ENCODE assay signal across 9 cellular contexts in genomic region chr2:190637331-190637734, GRCh38. TPM values are rescaled to one million over a fixed set of nuclear protein-coding genes. Genes with fewer than 3 reads are reported as not detected.
DNase-seq lines count a peak whose midpoint lies in the region; ATAC-seq and TF ChIP-seq lines count a peak whose summit lies in the region.
"Had no signal": no experiment of that assay in that cellular context is flagged by ENCODE, and none has a peak within 500 bp of the region (broad histone marks: within the 10 kb centered on the region; RNA-seq: fewer than 3 reads in every experiment).

No MANE protein-coding gene starts in this region.

- no peak for DNase-seq in activated naive CD4-positive, alpha-beta T cell treated with anti-CD3 and anti-CD28 coated beads, Interleukin-2, amount 50 U/mL, for 16 hours
- peak; percentile 78 for DNase-seq in choroid plexus epithelial cell (ENCODE audit: low read depth)
- no peak for DNase-seq in mucosa of descending colon
- no peak for DNase-seq in uterus
- DNase-seq in NCI-H446 treated with DMSO at 0.1 percent for 48 hours (lab: John Stamatoyannopoulos, UW), result no peak
- no peak for DNase-seq in DMS 273 treated with DMSO at 0.1 percent for 48 hours (lab: John Stamatoyannopoulos, UW)

- no peaks in the 10 kb centered on the region for H3K27me3 ChIP-seq in uterus

- no peak overlapping the region for H3K4me3 ChIP-seq in choroid plexus epithelial cell (ENCODE audit: low read depth, low read length)
- H3K4me3 ChIP-seq in mucosa of descending colon, result no peak overlapping the region
- H3K4me3 ChIP-seq in uterus, result no peak overlapping the region

- no peaks in the 10 kb centered on the region for H3K9me3 Mint-ChIP-seq in activated naive CD4-positive, alpha-beta T cell treated with anti-CD3 and anti-CD28 coated beads, Interleukin-2, amount 50 U/mL, for 24 hours

- no peaks in the 10 kb centered on the region for H3K9me3 ChIP-seq in mucosa of descending colon
- no peaks in the 10 kb centered on the region for H3K9me3 ChIP-seq in uterus

- peak overlapping the region; percentile 1 for H3K27ac Mint-ChIP-seq in activated naive CD4-positive, alpha-beta T cell treated with anti-CD3 and anti-CD28 coated beads, Interleukin-2, amount 50 U/mL, for 24 hours

- H3K36me3 ChIP-seq in mucosa of descending colon (ENCODE audit: low read depth) (no peaks in the 10 kb centered on the region), uterus (no peaks in the 10 kb centered on the region)

- ATAC-seq in mucosa of descending colon, result peak; percentile 51
- ATAC-seq in HG03521 (IDR thresholded peaks at IDR 0.05; ENCODE audit: unreplicated experiment), result no peak

- H3K4me1 ChIP-seq in mucosa of descending colon (ENCODE audit: low read depth) (no peaks in the 10 kb centered on the region), uterus (no peaks in the 10 kb centered on the region)

- no peaks in the 10 kb centered on the region for H3K27me3 Mint-ChIP-seq in activated naive CD4-positive, alpha-beta T cell treated with anti-CD3 and anti-CD28 coated beads, Interleukin-2, amount 50 U/mL, for 24 hours

- intact Hi-C loops in mucosa of descending colon (cut with DNase I, micrococcal nuclease), result no loop called here
- intact Hi-C loops in uterus (cut with DNase I; ENCODE audit: low total_unique reads), result no loop called here

- H3K27ac ChIP-seq in uterus, result peak overlapping the region; percentile 61 to 68
- H3K27ac ChIP-seq: KMS-11 had no signal

- H3K4me3 Mint-ChIP-seq in activated naive CD4-positive, alpha-beta T cell treated with anti-CD3 and anti-CD28 coated beads, Interleukin-2, amount 50 U/mL, for 24 hours, result no peak overlapping the region

- TF ChIP-seq CTCF in choroid plexus epithelial cell (conservative IDR thresholded peaks at IDR 0.05; ENCODE audit: low read depth, low read length) (no peak), mucosa of descending colon (IDR thresholded peaks at IDR 0.05) (no peak), uterus (IDR thresholded peaks at IDR 0.05) (no peak)

- no peaks in the 10 kb centered on the region for H3K36me3 Mint-ChIP-seq in activated naive CD4-positive, alpha-beta T cell treated with anti-CD3 and anti-CD28 coated beads, Interleukin-2, amount 50 U/mL, for 24 hours

- TF ChIP-seq POLR2A in uterus (IDR thresholded peaks at IDR 0.05), result no peak

- peaks cover 11% of the 10 kb centered on the region for H3K4me1 Mint-ChIP-seq in activated naive CD4-positive, alpha-beta T cell treated with anti-CD3 and anti-CD28 coated beads, Interleukin-2, amount 50 U/mL, for 24 hours

RNA-seq across cellular contexts. Expression of gene NAB1, which starts 11.6 kb away (rescaled TPM):
- total RNA-seq in mucosa of descending colon (10 to 100 TPM; 23.4 to 55.0 (median 28.9) TPM), uterus (100 to 1,000 TPM in 1 of 4 donors, 10 to 100 TPM in 3; 59.2 to 132 (median 78.2) TPM)
